In the genomic region with DNA sequence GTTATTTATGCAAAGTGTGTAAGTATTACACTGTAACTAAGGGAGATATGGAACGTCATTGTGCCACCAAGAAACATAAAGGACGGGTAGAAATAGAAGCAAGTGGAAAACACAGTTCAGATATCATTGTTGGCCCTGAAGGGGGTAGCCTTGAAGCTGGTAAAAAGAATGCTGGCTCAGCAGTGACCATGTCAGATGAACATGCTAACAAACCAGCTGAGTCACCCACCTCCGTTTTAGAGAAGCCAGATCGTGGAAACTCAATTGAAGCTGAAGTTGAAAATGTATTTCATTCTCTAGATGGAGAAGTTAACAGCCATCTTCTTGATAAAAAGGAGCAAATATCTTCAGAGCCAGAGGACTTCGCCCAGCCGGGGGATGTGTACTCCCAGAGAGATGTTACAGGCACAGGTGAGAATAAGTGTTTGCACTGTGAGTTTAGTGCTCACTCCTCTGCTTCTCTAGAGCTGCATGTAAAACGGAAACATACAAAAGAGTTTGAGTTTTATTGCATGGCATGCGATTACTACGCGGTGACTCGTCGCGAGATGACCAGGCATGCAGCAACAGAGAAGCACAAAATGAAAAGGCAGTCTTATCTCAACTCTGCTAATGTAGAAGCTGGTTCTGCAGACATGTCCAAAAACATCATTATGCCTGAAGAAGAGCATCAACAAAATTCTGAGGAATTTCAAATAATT, we compare ENCODE assay signal across 2 cellular contexts.
TF ChIP-seq lines count a peak whose summit lies in the region.

No MANE protein-coding gene starts in this region.

TF ChIP-seq in IMR-90, 13 proteins besides CTCF, POLR2A, EP300 and RAD21 (continued from another document):
- TF ChIP-seq MAFK (IDR thresholded peaks at IDR 0.05; ENCODE audit: low read depth, low read length) (peak; percentile 83), FOS (IDR thresholded peaks at IDR 0.05; ENCODE audit: low read depth, low read length) (no peak), BHLHE40 (IDR thresholded peaks at IDR 0.05; ENCODE audit: low read depth, low read length) (no peak), RCOR1 (IDR thresholded peaks at IDR 0.05; ENCODE audit: insufficient replicate concordance, low read length) (no peak), CEBPB (IDR thresholded peaks at IDR 0.05; ENCODE audit: low read depth, low read length) (no peak), ELK1 (IDR thresholded peaks at IDR 0.05; ENCODE audit: borderline replicate concordance, low read depth, low read length) (no peak)

TF ChIP-seq in SK-N-SH treated with all-trans-retinoic acid at 6 μM for 48 hours, 23 proteins besides CTCF, POLR2A, EP300 and RAD21 (continued from another document):
- TF ChIP-seq, protein P1, sequence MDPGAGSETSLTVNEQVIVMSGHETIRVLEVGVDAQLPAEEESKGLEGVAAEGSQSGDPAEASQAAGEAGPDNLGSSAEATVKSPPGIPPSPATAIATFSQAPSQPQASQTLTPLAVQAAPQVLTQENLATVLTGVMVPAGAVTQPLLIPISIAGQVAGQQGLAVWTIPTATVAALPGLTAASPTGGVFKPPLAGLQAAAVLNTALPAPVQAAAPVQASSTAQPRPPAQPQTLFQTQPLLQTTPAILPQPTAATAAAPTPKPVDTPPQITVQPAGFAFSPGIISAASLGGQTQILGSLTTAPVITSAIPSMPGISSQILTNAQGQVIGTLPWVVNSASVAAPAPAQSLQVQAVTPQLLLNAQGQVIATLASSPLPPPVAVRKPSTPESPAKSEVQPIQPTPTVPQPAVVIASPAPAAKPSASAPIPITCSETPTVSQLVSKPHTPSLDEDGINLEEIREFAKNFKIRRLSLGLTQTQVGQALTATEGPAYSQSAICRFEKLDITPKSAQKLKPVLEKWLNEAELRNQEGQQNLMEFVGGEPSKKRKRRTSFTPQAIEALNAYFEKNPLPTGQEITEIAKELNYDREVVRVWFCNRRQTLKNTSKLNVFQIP (CRISPR knock-in tag; IDR thresholded peaks at IDR 0.05; ENCODE audit: borderline replicate concordance, low read depth) = no peak
- TF ChIP-seq OSR1 (CRISPR knock-in tag; IDR thresholded peaks at IDR 0.05) (no peak), GLIS3 (CRISPR knock-in tag; IDR thresholded peaks at IDR 0.05) (no peak), ZFP30 (CRISPR knock-in tag; IDR thresholded peaks at IDR 0.05) (no peak), BACH2 (CRISPR knock-in tag; IDR thresholded peaks at IDR 0.05; ENCODE audit: borderline replicate concordance) (no peak), CSDC2 (CRISPR knock-in tag; IDR thresholded peaks at IDR 0.05) (no peak), ARNTL (CRISPR knock-in tag; IDR thresholded peaks at IDR 0.05; ENCODE audit: borderline replicate concordance, low read depth) (no peak)
- TF ChIP-seq, protein P2, sequence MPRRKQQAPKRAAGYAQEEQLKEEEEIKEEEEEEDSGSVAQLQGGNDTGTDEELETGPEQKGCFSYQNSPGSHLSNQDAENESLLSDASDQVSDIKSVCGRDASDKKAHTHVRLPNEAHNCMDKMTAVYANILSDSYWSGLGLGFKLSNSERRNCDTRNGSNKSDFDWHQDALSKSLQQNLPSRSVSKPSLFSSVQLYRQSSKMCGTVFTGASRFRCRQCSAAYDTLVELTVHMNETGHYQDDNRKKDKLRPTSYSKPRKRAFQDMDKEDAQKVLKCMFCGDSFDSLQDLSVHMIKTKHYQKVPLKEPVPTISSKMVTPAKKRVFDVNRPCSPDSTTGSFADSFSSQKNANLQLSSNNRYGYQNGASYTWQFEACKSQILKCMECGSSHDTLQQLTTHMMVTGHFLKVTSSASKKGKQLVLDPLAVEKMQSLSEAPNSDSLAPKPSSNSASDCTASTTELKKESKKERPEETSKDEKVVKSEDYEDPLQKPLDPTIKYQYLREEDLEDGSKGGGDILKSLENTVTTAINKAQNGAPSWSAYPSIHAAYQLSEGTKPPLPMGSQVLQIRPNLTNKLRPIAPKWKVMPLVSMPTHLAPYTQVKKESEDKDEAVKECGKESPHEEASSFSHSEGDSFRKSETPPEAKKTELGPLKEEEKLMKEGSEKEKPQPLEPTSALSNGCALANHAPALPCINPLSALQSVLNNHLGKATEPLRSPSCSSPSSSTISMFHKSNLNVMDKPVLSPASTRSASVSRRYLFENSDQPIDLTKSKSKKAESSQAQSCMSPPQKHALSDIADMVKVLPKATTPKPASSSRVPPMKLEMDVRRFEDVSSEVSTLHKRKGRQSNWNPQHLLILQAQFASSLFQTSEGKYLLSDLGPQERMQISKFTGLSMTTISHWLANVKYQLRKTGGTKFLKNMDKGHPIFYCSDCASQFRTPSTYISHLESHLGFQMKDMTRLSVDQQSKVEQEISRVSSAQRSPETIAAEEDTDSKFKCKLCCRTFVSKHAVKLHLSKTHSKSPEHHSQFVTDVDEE (CRISPR knock-in tag; IDR thresholded peaks at IDR 0.05) = no peak
